Comparison of ENCODE assay signal across 15 cellular contexts in the genomic region with DNA sequence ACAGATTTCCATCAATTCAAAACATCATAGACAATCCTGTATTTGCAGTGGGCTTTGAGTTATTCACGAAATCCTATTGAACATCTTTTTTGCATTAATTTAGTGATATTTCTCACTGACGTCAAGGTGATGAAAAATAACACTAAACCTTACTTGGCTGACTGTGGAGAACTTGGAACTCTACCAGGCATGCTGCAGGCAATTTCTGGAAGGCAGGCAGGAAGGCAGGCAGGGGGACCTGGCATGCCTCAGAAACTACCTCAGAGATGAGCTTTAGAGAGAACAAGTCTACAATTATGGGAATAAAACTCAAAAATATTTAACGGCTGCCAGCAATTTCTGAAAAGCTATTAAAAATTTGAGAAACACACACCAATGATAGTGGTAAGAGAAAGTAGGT.
"Had no signal": no experiment of that assay in that cellular context is flagged by ENCODE, and none has a peak within 500 bp of the region (broad histone marks: within the 10 kb centered on the region; RNA-seq: fewer than 3 reads in every experiment).

No MANE protein-coding gene starts in this region.

- H3K79me2 ChIP-seq: parathyroid adenoma had no signal

- H3K27me3 ChIP-seq: neural progenitor cell, right atrium auricular region had no signal

- H3K4me1 ChIP-seq: neural progenitor cell, parathyroid adenoma, right atrium auricular region had no signal

- H3K4me2 ChIP-seq: neural progenitor cell had no signal

- DNase-seq: activated CD4-positive, alpha-beta T cell treated with anti-CD3 and anti-CD28 coated beads, Interleukin-2, amount 50 U/mL, for 1 hour; activated CD8-positive, alpha-beta memory T cell treated with anti-CD3 and anti-CD28 coated beads for 24 hours; activated naive CD8-positive, alpha-beta T cell treated with anti-CD3 and anti-CD28 coated beads for 36 hours; dermis blood vessel endothelial cell; effector memory CD8-positive, alpha-beta T cell; glutamatergic neuron; kidney glomerular epithelial cell; small intestine; stimulated activated CD4-positive, alpha-beta T cell treated with anti-CD3 and anti-CD28 coated beads, Interleukin-4, amount 100 ng/mL, for 4 hours; stimulated activated CD8-positive, alpha-beta memory T cell treated with anti-CD3 and anti-CD28 coated beads, Interleukin-4, amount 100 ng/mL, for 48 hours; stimulated activated naive CD8-positive, alpha-beta T cell treated with anti-CD3 and anti-CD28 coated beads, Interleukin-15, Interleukin-2, amounts not matched to agents 100 U/mL and 50 U/mL, for 24 hours had no signal

- H3K4me3 ChIP-seq: neural progenitor cell, right atrium auricular region, SK-N-MC had no signal

- H3K27ac ChIP-seq: neural progenitor cell, parathyroid adenoma, right atrium auricular region, SK-N-MC had no signal

- H2AFZ ChIP-seq: neural progenitor cell, parathyroid adenoma had no signal

- H3K9me3 ChIP-seq: right atrium auricular region had no signal

- H3K9ac ChIP-seq: neural progenitor cell, parathyroid adenoma had no signal

- H3K36me3 ChIP-seq: neural progenitor cell, right atrium auricular region had no signal
